13 cellular contexts compared by ENCODE assay signal in the genomic region with DNA sequence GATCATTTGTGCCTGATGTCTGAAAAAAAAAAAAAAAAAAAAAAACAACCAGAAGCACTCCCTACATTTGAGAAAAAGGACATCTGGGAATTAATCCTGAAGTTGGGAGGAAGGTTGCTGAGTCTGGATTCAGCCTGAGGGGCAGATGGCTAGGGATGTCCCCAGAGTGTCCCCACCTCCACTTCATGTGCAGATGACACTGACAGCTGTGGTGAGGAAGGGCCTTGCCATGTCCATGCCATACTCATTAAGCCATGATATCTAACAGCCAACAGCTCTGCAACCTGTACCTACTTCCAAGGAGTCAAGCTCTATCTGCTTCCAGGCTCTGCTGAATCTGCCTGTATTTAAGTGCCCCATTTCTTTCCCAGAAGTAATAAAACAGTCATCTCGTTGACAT.
DNase-seq lines count a peak whose midpoint lies in the region; TF ChIP-seq lines count a peak whose summit lies in the region.
"Had no signal": no experiment of that assay in that cellular context is flagged by ENCODE, and none has a peak within 500 bp of the region (broad histone marks: within the 10 kb centered on the region; RNA-seq: fewer than 3 reads in every experiment).

No MANE protein-coding gene starts in this region.

- H3K36me3 Mint-ChIP-seq in nephron (ENCODE audit: low read depth) (no peaks in the 10 kb centered on the region), chondrocyte (ENCODE audit: low read depth) (no peaks in the 10 kb centered on the region)
- H3K36me3 Mint-ChIP-seq: CD4-positive, CD25-positive, alpha-beta regulatory T cell had no signal

- DNase-seq in NCI-H2171 treated with DMSO at 0.1 percent for 48 hours (lab: John Stamatoyannopoulos, UW) (peak; percentile 3), NCI-H2171 (lab: John Stamatoyannopoulos, UW) (no peak), DMS 273 (lab: John Stamatoyannopoulos, UW; ENCODE audit: unreplicated experiment) (peak; percentile 45), NCI-H524 (lab: John Stamatoyannopoulos, UW) (peak; percentile 98 to 99), chondrocyte (ENCODE audit: low spot score) (no peak), amniotic stem cell (lab: John Stamatoyannopoulos, UW) (no peak)
- DNase-seq: CD4-positive, CD25-positive, alpha-beta regulatory T cell; DMS79 treated with DMSO at 0.1 percent for 48 hours; EL; GDM1; HCEC 1CT; HFFc6 had no signal

- peaks cover 4% of the 10 kb centered on the region for H3K27me3 Mint-ChIP-seq in nephron (ENCODE audit: low read depth)
- H3K27me3 Mint-ChIP-seq in chondrocyte (ENCODE audit: low read depth): peaks cover 12% of the 10 kb centered on the region
- H3K27me3 Mint-ChIP-seq: CD4-positive, CD25-positive, alpha-beta regulatory T cell had no signal

- H3K9me3 Mint-ChIP-seq in nephron (no peaks in the 10 kb centered on the region), chondrocyte (ENCODE audit: low read depth) (no peaks in the 10 kb centered on the region)

- H3K4me3 Mint-ChIP-seq in nephron (no peak overlapping the region), chondrocyte (ENCODE audit: unreplicated experiment) (no peak overlapping the region)
- H3K4me3 Mint-ChIP-seq: CD4-positive, CD25-positive, alpha-beta regulatory T cell; HFFc6 had no signal

- H3K4me1 Mint-ChIP-seq in nephron (peaks cover 36% of the 10 kb centered on the region), chondrocyte (ENCODE audit: low read depth) (no peaks in the 10 kb centered on the region)
- H3K4me1 Mint-ChIP-seq: CD4-positive, CD25-positive, alpha-beta regulatory T cell had no signal

- no peak for TF ChIP-seq CTCF in nephron (IDR thresholded peaks at IDR 0.05; ENCODE audit: unreplicated experiment in 3 of 3)
- no peak for TF ChIP-seq CTCF in chondrocyte (IDR thresholded peaks at IDR 0.05)

- H3K27ac Mint-ChIP-seq in nephron: peak overlapping the region in 2 of 3 experiments; percentile 20 to 51
- H3K27ac Mint-ChIP-seq in chondrocyte (ENCODE audit: unreplicated experiment): no peak overlapping the region
- H3K27ac Mint-ChIP-seq: CD4-positive, CD25-positive, alpha-beta regulatory T cell; HFFc6 had no signal

Comparison
In these comparisons a context has a peak if more than half of its experiments do, and no peak if none do; other contexts are left out.
1. DNase-seq: peak in NCI-H2171 treated with DMSO at 0.1 percent for 48 hours (single experiment), DMS 273 (single experiment) and NCI-H524 (2 of 2); none in NCI-H2171 (single experiment), chondrocyte (single experiment) and amniotic stem cell (single experiment).